ENCODE assay signal across 9 cellular contexts in genomic region chr10:283916-284356, GRCh38.
DNase-seq lines count a peak whose midpoint lies in the region; ATAC-seq and TF ChIP-seq lines count a peak whose summit lies in the region.
"Had no signal": no experiment of that assay in that cellular context is flagged by ENCODE, and none has a peak within 500 bp of the region (broad histone marks: within the 10 kb centered on the region; RNA-seq: fewer than 3 reads in every experiment).

No MANE protein-coding gene starts in this region.

- peak; percentile 86 for ATAC-seq in activated CD4-positive, alpha-beta T cell treated with anti-CD3 and anti-CD28 coated beads for 36 hours
- ATAC-seq in HG02678 (IDR thresholded peaks at IDR 0.05; ENCODE audit: unreplicated experiment) = peak; percentile 85
- ATAC-seq: A549 had no signal

- H3K9me3 ChIP-seq in stomach = no peaks in the 10 kb centered on the region
- H3K9me3 ChIP-seq: A549 had no signal

- no peak overlapping the region for H3K4me3 ChIP-seq in stomach
- H3K4me3 ChIP-seq: A549 had no signal

- peak overlapping the region; percentile 77 for H3K27ac Mint-ChIP-seq in activated CD4-positive, alpha-beta T cell treated with anti-CD3 and anti-CD28 coated beads for 36 hours

- TF ChIP-seq CTCF in stomach (IDR thresholded peaks at IDR 0.05) = no peak

- peaks cover 0 to 7% (median 0%) of the 10 kb centered on the region in 4 donors for H3K4me1 ChIP-seq in stomach
- H3K4me1 ChIP-seq: A549 had no signal

- no peaks in the 10 kb centered on the region for H3K9me3 Mint-ChIP-seq in activated CD4-positive, alpha-beta T cell treated with anti-CD3 and anti-CD28 coated beads for 36 hours (ENCODE audit: low read depth)

- intact Hi-C loops in activated CD4-positive, alpha-beta T cell treated with anti-CD3 and anti-CD28 coated beads for 36 hours (cut with DNase I, micrococcal nuclease) = loop anchor here in 1 of 2 experiments (1.0 kb wide), 1 partner anchor 19 kb away; no protein-coding TSS in a partner anchor
- intact Hi-C loops in stomach (cut with DNase I; ENCODE audit: low total_unique reads) = no loop called here

- CTCF ChIA-PET in activated CD4-positive, alpha-beta T cell treated with anti-CD3 and anti-CD28 coated beads for 36 hours (lab: Charles Lee) = interaction anchor here (0.5 kb wide), 1 partner anchor 147 kb away, joined by 3 read pairs; no protein-coding TSS in a partner anchor

- H3K27ac ChIP-seq in stomach = no peak overlapping the region
- H3K27ac ChIP-seq: A549 had no signal

- POLR2A ChIA-PET in activated CD4-positive, alpha-beta T cell treated with anti-CD3 and anti-CD28 coated beads for 36 hours (lab: Charles Lee) = no interaction called here

- TF ChIP-seq POLR2A in stomach (IDR thresholded peaks at IDR 0.05) = no peak

- H3K36me3 Mint-ChIP-seq in activated CD4-positive, alpha-beta T cell treated with anti-CD3 and anti-CD28 coated beads for 36 hours (ENCODE audit: low read depth) = no peaks in the 10 kb centered on the region

- no peaks in the 10 kb centered on the region for H3K27me3 Mint-ChIP-seq in activated CD4-positive, alpha-beta T cell treated with anti-CD3 and anti-CD28 coated beads for 36 hours

- TF ChIP-seq EP300 in stomach (IDR thresholded peaks at IDR 0.05) = no peak

- peaks cover 16% of the 10 kb centered on the region for H3K4me1 Mint-ChIP-seq in activated CD4-positive, alpha-beta T cell treated with anti-CD3 and anti-CD28 coated beads for 36 hours

- H3K27me3 ChIP-seq in stomach = no peaks in the 10 kb centered on the region

- peaks cover 21 to 95% (median 91%) of the 10 kb centered on the region in 4 donors for H3K36me3 ChIP-seq in stomach

- DNase-seq in activated CD4-positive, alpha-beta T cell treated with anti-CD3 and anti-CD28 coated beads for 36 hours = peak; percentile 72
- no peak for DNase-seq in activated CD4-positive, alpha-beta T cell treated with anti-CD3 and anti-CD28 coated beads for 1 hour
- peak; percentile 21 for DNase-seq in NOMO-1 treated with DMSO at 0.1 percent for 48 hours (lab: John Stamatoyannopoulos, UW; ENCODE audit: unreplicated experiment)
- peak; percentile 31 for DNase-seq in stimulated activated CD8-positive, alpha-beta memory T cell treated with anti-CD3 and anti-CD28 coated beads, Interleukin-4, amount 100 ng/mL, for 24 hours (ENCODE audit: low read depth)
- DNase-seq in dermis blood vessel endothelial cell = no peak
- DNase-seq in HPDE6-E6E7 (ENCODE audit: extremely low spot score) = no peak
- DNase-seq in stomach = no peak

- 77 to 87% (median 83%) methylated on average over 7 of the region's 7 CpGs for WGBS in stomach, 5 donors

- no peak overlapping the region for H3K4me3 Mint-ChIP-seq in activated CD4-positive, alpha-beta T cell treated with anti-CD3 and anti-CD28 coated beads for 36 hours

Comparison
In these comparisons a context has a peak if more than half of its experiments do, and no peak if none do; other contexts are left out.
1. DNase-seq: peak in activated CD4-positive, alpha-beta T cell treated with anti-CD3 and anti-CD28 coated beads for 36 hours (single experiment), NOMO-1 treated with DMSO at 0.1 percent for 48 hours (single experiment) and stimulated activated CD8-positive, alpha-beta memory T cell treated with anti-CD3 and anti-CD28 coated beads, Interleukin-4, amount 100 ng/mL, for 24 hours (single experiment); none in activated CD4-positive, alpha-beta T cell treated with anti-CD3 and anti-CD28 coated beads for 1 hour (single experiment), dermis blood vessel endothelial cell (single experiment), HPDE6-E6E7 (single experiment) and stomach (single experiment).